ENCODE assay signal across 13 cellular contexts in genomic region chr18:54684786-54685185, GRCh38.
DNase-seq lines count a peak whose midpoint lies in the region; ATAC-seq and TF ChIP-seq lines count a peak whose summit lies in the region.
"Had no signal": no experiment of that assay in that cellular context is flagged by ENCODE, and none has a peak within 500 bp of the region (broad histone marks: within the 10 kb centered on the region; RNA-seq: fewer than 3 reads in every experiment).

No MANE protein-coding gene starts in this region.

- H3K27ac Mint-ChIP-seq in osteocyte (ENCODE audit: unreplicated experiment) = peak overlapping the region; percentile 19
- no peak overlapping the region for H3K27ac Mint-ChIP-seq in T-helper 2 cell treated with Interferon-gamma antibody and Interleukin-4, amounts not matched to agents 5 μg/mL and 100 μg/mL, for 36 hours
- H3K27ac Mint-ChIP-seq: HFFc6 had no signal

- ATAC-seq in GM19023 (IDR thresholded peaks at IDR 0.05; ENCODE audit: unreplicated experiment) (no peak), GM18505 (IDR thresholded peaks at IDR 0.05; ENCODE audit: unreplicated experiment) (no peak)
- ATAC-seq: esophagus mucosa had no signal

- no peaks in the 10 kb centered on the region for H3K9me3 Mint-ChIP-seq in osteocyte (ENCODE audit: unreplicated experiment)
- H3K9me3 Mint-ChIP-seq in T-helper 2 cell treated with Interferon-gamma antibody and Interleukin-4, amounts not matched to agents 5 μg/mL and 100 μg/mL, for 36 hours = no peaks in the 10 kb centered on the region
- H3K9me3 Mint-ChIP-seq: central memory CD8-positive, alpha-beta T cell; HFFc6; neural crest cell had no signal

- in situ Hi-C loops in SK-MEL-5 (cut with HindIII; ENCODE audit: low pct_unique_long_range_greater_than_20kb, low sequenced_read_pairs) = no loop called here

- H3K36me3 Mint-ChIP-seq in osteocyte (ENCODE audit: unreplicated experiment) = no peaks in the 10 kb centered on the region
- H3K36me3 Mint-ChIP-seq in T-helper 2 cell treated with Interferon-gamma antibody and Interleukin-4, amounts not matched to agents 5 μg/mL and 100 μg/mL, for 36 hours (ENCODE audit: low read depth) = no peaks in the 10 kb centered on the region

- H3K4me3 ChIP-seq in fibroblast of the aortic adventitia (ENCODE audit: low read depth, low read length) = no peak overlapping the region

- H3K4me3 Mint-ChIP-seq in osteocyte (ENCODE audit: unreplicated experiment) = no peak overlapping the region
- no peak overlapping the region for H3K4me3 Mint-ChIP-seq in T-helper 2 cell treated with Interferon-gamma antibody and Interleukin-4, amounts not matched to agents 5 μg/mL and 100 μg/mL, for 36 hours
- H3K4me3 Mint-ChIP-seq: central memory CD8-positive, alpha-beta T cell; HFFc6; neural crest cell had no signal

- H3K4me1 Mint-ChIP-seq in osteocyte (ENCODE audit: unreplicated experiment) = peaks cover 13% of the 10 kb centered on the region
- peaks cover 3% of the 10 kb centered on the region for H3K4me1 Mint-ChIP-seq in T-helper 2 cell treated with Interferon-gamma antibody and Interleukin-4, amounts not matched to agents 5 μg/mL and 100 μg/mL, for 36 hours (ENCODE audit: low read depth)
- H3K4me1 Mint-ChIP-seq: central memory CD8-positive, alpha-beta T cell had no signal

- TF ChIP-seq CTCF in fibroblast of the aortic adventitia (IDR thresholded peaks at IDR 0.05; ENCODE audit: insufficient read depth, low read length) (no peak), osteocyte (IDR thresholded peaks at IDR 0.05) (no peak)

- peaks cover 11% of the 10 kb centered on the region for H3K27me3 Mint-ChIP-seq in osteocyte (ENCODE audit: unreplicated experiment)
- peaks cover 41% of the 10 kb centered on the region for H3K27me3 Mint-ChIP-seq in T-helper 2 cell treated with Interferon-gamma antibody and Interleukin-4, amounts not matched to agents 5 μg/mL and 100 μg/mL, for 36 hours (ENCODE audit: low read depth)

- TF ChIP-seq POLR2A in GM18505 (IDR thresholded peaks at IDR 0.05; ENCODE audit: borderline replicate concordance, extremely low read depth, insufficient read depth, insufficient read length) = no peak

- DNase-seq in DMS53 (lab: John Stamatoyannopoulos, UW) (peak; percentile 73), SK-MEL-5 (ENCODE audit: low read depth, low spot score) (peak; percentile 11), fibroblast of the aortic adventitia (ENCODE audit: low read depth) (peak; percentile 17), osteocyte (ENCODE audit: extremely low spot score, unreplicated experiment) (no peak), GF-D8 (lab: John Stamatoyannopoulos, UW) (no peak)
- no peak for DNase-seq in T-helper 2 cell treated with Interferon-gamma antibody and Interleukin-4, amounts not matched to agents 5 μg/mL and 100 μg/mL, for 36 hours (ENCODE audit: low spot score)
- DNase-seq: HFFc6; stimulated activated naive CD4-positive, alpha-beta T cell had no signal

Comparison
In these comparisons a context has a peak if more than half of its experiments do, and no peak if none do; other contexts are left out.
1. DNase-seq: peak in DMS53 (single experiment), SK-MEL-5 (single experiment) and fibroblast of the aortic adventitia (single experiment); none in osteocyte (single experiment), T-helper 2 cell treated with Interferon-gamma antibody and Interleukin-4, amounts not matched to agents 5 μg/mL and 100 μg/mL, for 36 hours (single experiment) and GF-D8 (single experiment).